Comparison of ENCODE assay signal across 23 cellular contexts in genomic region chr5:169422087-169422486, GRCh38.
"Had no signal": no experiment of that assay in that cellular context is flagged by ENCODE, and none has a peak within 500 bp of the region (broad histone marks: within the 10 kb centered on the region; RNA-seq: fewer than 3 reads in every experiment).

No MANE protein-coding gene starts in this region.

- H3K4me3 ChIP-seq: K562, SJCRH30, SK-N-MC had no signal

- H3K9ac ChIP-seq: KMS-11 had no signal

- DNase-seq: Kasumi-1, MM.1S, NCI-H1092 treated with DMSO at 0.1 percent for 48 hours, NCI-H1436, NCI-H187, NCI-H2029, NCI-H2171, NCI-H226, NCI-H446, NCI-H510A, NCI-H524 treated with DMSO at 0.1 percent for 48 hours, NCI-H69, NCI-H774, RPMI8226, SHP77, SJCRH30, T-helper 1 cell had no signal

- H3K27ac Mint-ChIP-seq: IgD-negative memory B cell had no signal

- H3K9me3 Mint-ChIP-seq: IgD-negative memory B cell had no signal

- H3K4me3 Mint-ChIP-seq: IgD-negative memory B cell had no signal

- H3K27ac ChIP-seq: HL-60, KMS-11, SJCRH30, SK-N-MC had no signal

- FAIRE-seq: HTR-8/SVneo, K562 had no signal

- H3K4me2 ChIP-seq: KMS-11 had no signal

- ATAC-seq: K562 had no signal

- H3K36me3 ChIP-seq: SJCRH30 had no signal
